In genomic region chr7:33432825-33433224, GRCh38 we compare ENCODE assay signal across 18 cellular contexts.
DNase-seq lines count a peak whose midpoint lies in the region; ATAC-seq, FAIRE-seq and TF ChIP-seq lines count a peak whose summit lies in the region.
"Had no signal": no experiment of that assay in that cellular context is flagged by ENCODE, and none has a peak within 500 bp of the region (broad histone marks: within the 10 kb centered on the region; RNA-seq: fewer than 3 reads in every experiment).

No MANE protein-coding gene starts in this region.

- no peak for TF ChIP-seq POLR2A in H54 (IDR thresholded peaks at IDR 0.05; ENCODE audit: low read depth, low read length)

- no peaks in the 10 kb centered on the region for H3K27me3 ChIP-seq in astrocyte (ENCODE audit: insufficient read depth, low read length)
- H3K27me3 ChIP-seq in smooth muscle cell (ENCODE audit: low read depth) = no peaks in the 10 kb centered on the region
- H3K27me3 ChIP-seq: BLaER1 treated with 17β-estradiol and CSF1 and Interleukin-3, amounts not matched to agents 10 nM and 100 nM; MG63 had no signal

- H3K9ac ChIP-seq in astrocyte (ENCODE audit: low read length) = no peak overlapping the region
- H3K9ac ChIP-seq in smooth muscle cell (ENCODE audit: low read depth) = no peak overlapping the region
- H3K9ac ChIP-seq: BLaER1 treated with 17β-estradiol and CSF1 and Interleukin-3, amounts not matched to agents 10 nM and 100 nM had no signal

- H4K20me1 ChIP-seq in astrocyte (ENCODE audit: insufficient read depth, low read length) = no peaks in the 10 kb centered on the region
- H4K20me1 ChIP-seq in smooth muscle cell (ENCODE audit: low read depth) = no peaks in the 10 kb centered on the region
- H4K20me1 ChIP-seq: BLaER1 treated with 17β-estradiol and CSF1 and Interleukin-3, amounts not matched to agents 10 nM and 100 nM had no signal

- H3K9me3 Mint-ChIP-seq in astrocyte (ENCODE audit: unreplicated experiment) = no peaks in the 10 kb centered on the region
- H3K9me3 Mint-ChIP-seq: HFFc6 had no signal

- WGBS in smooth muscle cell (ENCODE audit: low lambda C conversion rate) = 84% methylated on average over 1 of the region's 1 CpG

- FAIRE-seq in H54 (lab: Jason Lieb, UNC) (peak; percentile 84), astrocyte (lab: Jason Lieb, UNC) (no peak)
- FAIRE-seq: H1 had no signal

- H3K27me3 Mint-ChIP-seq in astrocyte (ENCODE audit: low read depth, unreplicated experiment) = no peaks in the 10 kb centered on the region
- H3K27me3 Mint-ChIP-seq: CD8-positive, alpha-beta memory T cell had no signal

- no peak overlapping the region for H2AFZ ChIP-seq in astrocyte (ENCODE audit: low read depth, low read length)
- H2AFZ ChIP-seq in smooth muscle cell (ENCODE audit: low read depth) = no peak overlapping the region

- no peaks in the 10 kb centered on the region for H3K4me1 Mint-ChIP-seq in astrocyte (ENCODE audit: low read depth, unreplicated experiment)
- H3K4me1 Mint-ChIP-seq: CD8-positive, alpha-beta memory T cell had no signal

- H3F3A ChIP-seq in smooth muscle cell (ENCODE audit: low read depth) = no peaks in the 10 kb centered on the region

- ATAC-seq in HG03039 (IDR thresholded peaks at IDR 0.05; ENCODE audit: unreplicated experiment) (no peak), GM21367 (IDR thresholded peaks at IDR 0.05; ENCODE audit: unreplicated experiment) (no peak)

- H3K4me3 ChIP-seq in astrocyte (ENCODE audit: insufficient read depth, low read depth, low read length) (no peak overlapping the region), smooth muscle cell (no peak overlapping the region)
- H3K4me3 ChIP-seq: BLaER1 treated with 17β-estradiol and CSF1 and Interleukin-3, amounts not matched to agents 10 nM and 100 nM; MG63 had no signal

- H3K27ac Mint-ChIP-seq in astrocyte (ENCODE audit: unreplicated experiment) = no peak overlapping the region
- H3K27ac Mint-ChIP-seq: HFFc6 had no signal

- H3K79me2 ChIP-seq in astrocyte (ENCODE audit: insufficient read depth, low read length) (no peaks in the 10 kb centered on the region), smooth muscle cell (ENCODE audit: low read depth) (no peaks in the 10 kb centered on the region)

- no peak overlapping the region for H3K4me2 ChIP-seq in astrocyte (ENCODE audit: low read length)
- H3K4me2 ChIP-seq in smooth muscle cell = no peak overlapping the region
- H3K4me2 ChIP-seq: BLaER1 treated with 17β-estradiol and CSF1 and Interleukin-3, amounts not matched to agents 10 nM and 100 nM had no signal

- H3K9me3 ChIP-seq in astrocyte (ENCODE audit: insufficient read depth, low read depth, low read length) (no peaks in the 10 kb centered on the region), smooth muscle cell (replicated peaks; ENCODE audit: low read depth) (no peaks in the 10 kb centered on the region)
- H3K9me3 ChIP-seq: BLaER1 treated with 17β-estradiol and CSF1 and Interleukin-3, amounts not matched to agents 10 nM and 100 nM; MG63 had no signal

- TF ChIP-seq CTCF in astrocyte (IDR thresholded peaks at IDR 0.05; ENCODE audit: insufficient read depth, low read depth, low read length) (no peak), smooth muscle cell (IDR thresholded peaks at IDR 0.05; ENCODE audit: borderline replicate concordance, insufficient read depth, poor library complexity, severe bottlenecking) (no peak)

- no peak overlapping the region for H3K4me3 Mint-ChIP-seq in astrocyte (ENCODE audit: unreplicated experiment)
- H3K4me3 Mint-ChIP-seq: CD8-positive, alpha-beta memory T cell; HFFc6 had no signal

- no peaks in the 10 kb centered on the region for H3K36me3 ChIP-seq in astrocyte (ENCODE audit: insufficient read depth, low read length)
- no peaks in the 10 kb centered on the region for H3K36me3 ChIP-seq in smooth muscle cell (ENCODE audit: low read depth)
- H3K36me3 ChIP-seq: BLaER1 treated with 17β-estradiol and CSF1 and Interleukin-3, amounts not matched to agents 10 nM and 100 nM; MG63 had no signal

- H3K36me3 Mint-ChIP-seq in astrocyte (ENCODE audit: low read depth, unreplicated experiment) = no peaks in the 10 kb centered on the region

- H3K27ac ChIP-seq in astrocyte (ENCODE audit: low read depth, low read length) (no peak overlapping the region), smooth muscle cell (ENCODE audit: low read depth) (no peak overlapping the region)
- H3K27ac ChIP-seq: BLaER1 treated with 17β-estradiol and CSF1 and Interleukin-3, amounts not matched to agents 10 nM and 100 nM had no signal

- H3K4me1 ChIP-seq in astrocyte (ENCODE audit: insufficient read depth, low read length) (no peaks in the 10 kb centered on the region), smooth muscle cell (ENCODE audit: low read depth) (no peaks in the 10 kb centered on the region)
- H3K4me1 ChIP-seq: BLaER1 treated with 17β-estradiol and CSF1 and Interleukin-3, amounts not matched to agents 10 nM and 100 nM had no signal

- DNase-seq in H54 (ENCODE audit: insufficient read length, low spot score) (no peak), NCI-H226 (peak; percentile 87), astrocyte (ENCODE audit: low read depth) (peak; percentile 43), kidney tubule cell (ENCODE audit: low spot score) (peak; percentile 69), smooth muscle cell (lab: John Stamatoyannopoulos, UW; ENCODE audit: unreplicated experiment) (no peak)
- DNase-seq: CD8-positive, alpha-beta memory T cell; HFFc6; IMR-90; MG63; NCI-H1048; NCI-H2081 treated with DMSO at 0.1 percent for 48 hours; NCI-H774; RPMI8226; SIG-M5 had no signal

Comparison
In these comparisons a context has a peak if more than half of its experiments do, and no peak if none do; other contexts are left out.
1. DNase-seq: peak in NCI-H226 (single experiment), astrocyte (single experiment) and kidney tubule cell (single experiment); none in H54 (single experiment) and smooth muscle cell (single experiment).